2 cellular contexts compared by ENCODE assay signal in the genomic region with DNA sequence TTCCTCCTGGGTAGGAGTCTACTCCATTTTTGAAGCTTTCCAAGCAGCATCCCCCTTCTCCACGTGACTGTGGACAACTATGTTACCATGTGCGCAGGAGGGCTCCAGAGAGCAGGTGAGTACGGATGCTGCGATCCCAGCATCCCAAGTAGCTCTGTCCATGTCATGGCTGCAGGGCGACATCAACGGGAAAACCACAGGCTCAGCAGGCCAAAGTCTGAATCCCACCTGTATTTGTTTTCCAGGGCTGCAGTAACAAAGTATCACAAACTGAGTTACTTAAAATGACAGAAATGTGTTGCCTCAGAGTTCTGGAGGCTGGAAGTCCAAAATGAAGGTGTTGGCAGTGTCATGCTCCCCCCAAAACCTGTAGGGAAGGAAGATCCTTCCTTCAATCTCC.
TF ChIP-seq lines count a peak whose summit lies in the region.

No MANE protein-coding gene starts in this region.

TF ChIP-seq in HepG2, 621 proteins besides CTCF, POLR2A, EP300 and RAD21 (continues in another document):
- 0 out of 2 replicates have a peak, but pooled peaks have one; percentile 28 for TF ChIP-seq CBX5 (CRISPR knock-in tag; IDR thresholded peaks at IDR 0.05; ENCODE audit: borderline replicate concordance)
- no peak for TF ChIP-seq FOXO1 (CRISPR knock-in tag; IDR thresholded peaks at IDR 0.05)
- TF ChIP-seq HNF4G (IDR thresholded peaks at IDR 0.05; ENCODE audit: borderline replicate concordance, low read depth, low read length), result peak; percentile 74
- TF ChIP-seq HNF4G (CRISPR knock-in tag; IDR thresholded peaks at IDR 0.05; ENCODE audit: borderline replicate concordance, low read depth), result no peak
- TF ChIP-seq FOSL2 (CRISPR knock-in tag; IDR thresholded peaks at IDR 0.05), result 0 out of 2 replicates have a peak, but pooled peaks have one; percentile 11
- TF ChIP-seq, protein P1, sequence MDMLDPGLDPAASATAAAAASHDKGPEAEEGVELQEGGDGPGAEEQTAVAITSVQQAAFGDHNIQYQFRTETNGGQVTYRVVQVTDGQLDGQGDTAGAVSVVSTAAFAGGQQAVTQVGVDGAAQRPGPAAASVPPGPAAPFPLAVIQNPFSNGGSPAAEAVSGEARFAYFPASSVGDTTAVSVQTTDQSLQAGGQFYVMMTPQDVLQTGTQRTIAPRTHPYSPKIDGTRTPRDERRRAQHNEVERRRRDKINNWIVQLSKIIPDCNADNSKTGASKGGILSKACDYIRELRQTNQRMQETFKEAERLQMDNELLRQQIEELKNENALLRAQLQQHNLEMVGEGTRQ (IDR thresholded peaks at IDR 0.05; ENCODE audit: low read depth, low read length), result 0 out of 2 replicates have a peak, but pooled peaks have one; percentile 12
- TF ChIP-seq, protein P1 (CRISPR knock-in tag; IDR thresholded peaks at IDR 0.05; ENCODE audit: borderline replicate concordance), result no peak
- TF ChIP-seq BHLHE40 (IDR thresholded peaks at IDR 0.05; ENCODE audit: low read length), result peak; percentile 21; the same call in 1 of the 2 replicates
- TF ChIP-seq SMC3 (IDR thresholded peaks at IDR 0.05; ENCODE audit: low read length), result 0 out of 2 replicates have a peak, but pooled peaks have one; percentile 6
- no peak for TF ChIP-seq NFIB (CRISPR knock-in tag; IDR thresholded peaks at IDR 0.05; ENCODE audit: borderline replicate concordance)
- TF ChIP-seq SALL1 (CRISPR knock-in tag; IDR thresholded peaks at IDR 0.05), result peak; percentile 31; the same call in 1 of the 2 replicates
- TF ChIP-seq, protein P2, sequence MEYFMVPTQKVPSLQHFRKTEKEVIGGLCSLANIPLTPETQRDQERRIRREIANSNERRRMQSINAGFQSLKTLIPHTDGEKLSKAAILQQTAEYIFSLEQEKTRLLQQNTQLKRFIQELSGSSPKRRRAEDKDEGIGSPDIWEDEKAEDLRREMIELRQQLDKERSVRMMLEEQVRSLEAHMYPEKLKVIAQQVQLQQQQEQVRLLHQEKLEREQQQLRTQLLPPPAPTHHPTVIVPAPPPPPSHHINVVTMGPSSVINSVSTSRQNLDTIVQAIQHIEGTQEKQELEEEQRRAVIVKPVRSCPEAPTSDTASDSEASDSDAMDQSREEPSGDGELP (IDR thresholded peaks at IDR 0.05; ENCODE audit: borderline replicate concordance, low read depth), result peak; percentile 78
- 0 out of 2 replicates have a peak, but pooled peaks have one; percentile 17 for TF ChIP-seq ZNF143 (CRISPR knock-in tag; IDR thresholded peaks at IDR 0.05)
- TF ChIP-seq YY1 (IDR thresholded peaks at IDR 0.05; ENCODE audit: insufficient read depth, insufficient replicate concordance, low read depth, low read length), result peak; percentile 15
- TF ChIP-seq, protein P3, sequence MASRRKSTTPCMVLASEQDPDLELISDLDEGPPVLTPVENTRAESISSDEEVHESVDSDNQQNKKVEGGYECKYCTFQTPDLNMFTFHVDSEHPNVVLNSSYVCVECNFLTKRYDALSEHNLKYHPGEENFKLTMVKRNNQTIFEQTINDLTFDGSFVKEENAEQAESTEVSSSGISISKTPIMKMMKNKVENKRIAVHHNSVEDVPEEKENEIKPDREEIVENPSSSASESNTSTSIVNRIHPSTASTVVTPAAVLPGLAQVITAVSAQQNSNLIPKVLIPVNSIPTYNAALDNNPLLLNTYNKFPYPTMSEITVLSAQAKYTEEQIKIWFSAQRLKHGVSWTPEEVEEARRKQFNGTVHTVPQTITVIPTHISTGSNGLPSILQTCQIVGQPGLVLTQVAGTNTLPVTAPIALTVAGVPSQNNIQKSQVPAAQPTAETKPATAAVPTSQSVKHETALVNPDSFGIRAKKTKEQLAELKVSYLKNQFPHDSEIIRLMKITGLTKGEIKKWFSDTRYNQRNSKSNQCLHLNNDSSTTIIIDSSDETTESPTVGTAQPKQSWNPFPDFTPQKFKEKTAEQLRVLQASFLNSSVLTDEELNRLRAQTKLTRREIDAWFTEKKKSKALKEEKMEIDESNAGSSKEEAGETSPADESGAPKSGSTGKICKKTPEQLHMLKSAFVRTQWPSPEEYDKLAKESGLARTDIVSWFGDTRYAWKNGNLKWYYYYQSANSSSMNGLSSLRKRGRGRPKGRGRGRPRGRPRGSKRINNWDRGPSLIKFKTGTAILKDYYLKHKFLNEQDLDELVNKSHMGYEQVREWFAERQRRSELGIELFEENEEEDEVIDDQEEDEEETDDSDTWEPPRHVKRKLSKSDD (CRISPR knock-in tag; IDR thresholded peaks at IDR 0.05; ENCODE audit: low read depth), result no peak
- no peak for TF ChIP-seq MLLT10 (CRISPR knock-in tag; IDR thresholded peaks at IDR 0.05)
- peak; percentile 32 for TF ChIP-seq TEAD3 (CRISPR knock-in tag; optimal IDR thresholded peaks at IDR 0.05; ENCODE audit: borderline replicate concordance)
- peak; percentile 75 for TF ChIP-seq HNF4A (CRISPR knock-in tag; IDR thresholded peaks at IDR 0.05)
- TF ChIP-seq, protein P4, sequence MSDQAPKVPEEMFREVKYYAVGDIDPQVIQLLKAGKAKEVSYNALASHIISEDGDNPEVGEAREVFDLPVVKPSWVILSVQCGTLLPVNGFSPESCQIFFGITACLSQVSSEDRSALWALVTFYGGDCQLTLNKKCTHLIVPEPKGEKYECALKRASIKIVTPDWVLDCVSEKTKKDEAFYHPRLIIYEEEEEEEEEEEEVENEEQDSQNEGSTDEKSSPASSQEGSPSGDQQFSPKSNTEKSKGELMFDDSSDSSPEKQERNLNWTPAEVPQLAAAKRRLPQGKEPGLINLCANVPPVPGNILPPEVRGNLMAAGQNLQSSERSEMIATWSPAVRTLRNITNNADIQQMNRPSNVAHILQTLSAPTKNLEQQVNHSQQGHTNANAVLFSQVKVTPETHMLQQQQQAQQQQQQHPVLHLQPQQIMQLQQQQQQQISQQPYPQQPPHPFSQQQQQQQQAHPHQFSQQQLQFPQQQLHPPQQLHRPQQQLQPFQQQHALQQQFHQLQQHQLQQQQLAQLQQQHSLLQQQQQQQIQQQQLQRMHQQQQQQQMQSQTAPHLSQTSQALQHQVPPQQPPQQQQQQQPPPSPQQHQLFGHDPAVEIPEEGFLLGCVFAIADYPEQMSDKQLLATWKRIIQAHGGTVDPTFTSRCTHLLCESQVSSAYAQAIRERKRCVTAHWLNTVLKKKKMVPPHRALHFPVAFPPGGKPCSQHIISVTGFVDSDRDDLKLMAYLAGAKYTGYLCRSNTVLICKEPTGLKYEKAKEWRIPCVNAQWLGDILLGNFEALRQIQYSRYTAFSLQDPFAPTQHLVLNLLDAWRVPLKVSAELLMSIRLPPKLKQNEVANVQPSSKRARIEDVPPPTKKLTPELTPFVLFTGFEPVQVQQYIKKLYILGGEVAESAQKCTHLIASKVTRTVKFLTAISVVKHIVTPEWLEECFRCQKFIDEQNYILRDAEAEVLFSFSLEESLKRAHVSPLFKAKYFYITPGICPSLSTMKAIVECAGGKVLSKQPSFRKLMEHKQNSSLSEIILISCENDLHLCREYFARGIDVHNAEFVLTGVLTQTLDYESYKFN (CRISPR knock-in tag; conservative IDR thresholded peaks at IDR 0.05), result peak; percentile 24; the same call in 1 of the 2 replicates
- peak; percentile 35 for TF ChIP-seq STAG1 (CRISPR knock-in tag; IDR thresholded peaks at IDR 0.05)

TF ChIP-seq in WTC11, 78 proteins besides CTCF, POLR2A, EP300 and RAD21:
- TF ChIP-seq, protein P5, sequence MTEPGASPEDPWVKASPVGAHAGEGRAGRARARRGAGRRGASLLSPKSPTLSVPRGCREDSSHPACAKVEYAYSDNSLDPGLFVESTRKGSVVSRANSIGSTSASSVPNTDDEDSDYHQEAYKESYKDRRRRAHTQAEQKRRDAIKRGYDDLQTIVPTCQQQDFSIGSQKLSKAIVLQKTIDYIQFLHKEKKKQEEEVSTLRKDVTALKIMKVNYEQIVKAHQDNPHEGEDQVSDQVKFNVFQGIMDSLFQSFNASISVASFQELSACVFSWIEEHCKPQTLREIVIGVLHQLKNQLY (CRISPR knock-in tag; IDR thresholded peaks at IDR 0.05), result no peak
- TF ChIP-seq, protein P6, sequence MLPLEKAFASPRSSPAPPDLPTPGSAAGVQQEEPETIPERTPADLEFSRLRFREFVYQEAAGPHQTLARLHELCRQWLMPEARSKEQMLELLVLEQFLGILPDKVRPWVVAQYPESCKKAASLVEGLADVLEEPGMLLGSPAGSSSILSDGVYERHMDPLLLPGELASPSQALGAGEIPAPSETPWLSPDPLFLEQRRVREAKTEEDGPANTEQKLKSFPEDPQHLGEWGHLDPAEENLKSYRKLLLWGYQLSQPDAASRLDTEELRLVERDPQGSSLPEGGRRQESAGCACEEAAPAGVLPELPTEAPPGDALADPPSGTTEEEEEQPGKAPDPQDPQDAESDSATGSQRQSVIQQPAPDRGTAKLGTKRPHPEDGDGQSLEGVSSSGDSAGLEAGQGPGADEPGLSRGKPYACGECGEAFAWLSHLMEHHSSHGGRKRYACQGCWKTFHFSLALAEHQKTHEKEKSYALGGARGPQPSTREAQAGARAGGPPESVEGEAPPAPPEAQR (CRISPR knock-in tag; IDR thresholded peaks at IDR 0.05), result no peak
- TF ChIP-seq GRHL2 (CRISPR knock-in tag; IDR thresholded peaks at IDR 0.05; ENCODE audit: insufficient replicate concordance, severe bottlenecking) (no peak), KAT7 (CRISPR knock-in tag; IDR thresholded peaks at IDR 0.05; ENCODE audit: borderline replicate concordance) (no peak), FOXP1 (CRISPR knock-in tag; IDR thresholded peaks at IDR 0.05; ENCODE audit: borderline replicate concordance) (no peak), NR2C2 (CRISPR knock-in tag; IDR thresholded peaks at IDR 0.05) (no peak), ZNF138 (CRISPR knock-in tag; conservative IDR thresholded peaks at IDR 0.05) (no peak), MYBL2 (CRISPR knock-in tag; IDR thresholded peaks at IDR 0.05) (no peak), ZNF423 (CRISPR knock-in tag; IDR thresholded peaks at IDR 0.05) (no peak), ZNF232 (CRISPR knock-in tag; IDR thresholded peaks at IDR 0.05) (no peak), ZBTB21 (CRISPR knock-in tag; IDR thresholded peaks at IDR 0.05; ENCODE audit: borderline replicate concordance) (no peak)
- TF ChIP-seq, protein P7, sequence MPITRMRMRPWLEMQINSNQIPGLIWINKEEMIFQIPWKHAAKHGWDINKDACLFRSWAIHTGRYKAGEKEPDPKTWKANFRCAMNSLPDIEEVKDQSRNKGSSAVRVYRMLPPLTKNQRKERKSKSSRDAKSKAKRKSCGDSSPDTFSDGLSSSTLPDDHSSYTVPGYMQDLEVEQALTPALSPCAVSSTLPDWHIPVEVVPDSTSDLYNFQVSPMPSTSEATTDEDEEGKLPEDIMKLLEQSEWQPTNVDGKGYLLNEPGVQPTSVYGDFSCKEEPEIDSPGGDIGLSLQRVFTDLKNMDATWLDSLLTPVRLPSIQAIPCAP (CRISPR knock-in tag; IDR thresholded peaks at IDR 0.05), result no peak
- TF ChIP-seq, protein P8, sequence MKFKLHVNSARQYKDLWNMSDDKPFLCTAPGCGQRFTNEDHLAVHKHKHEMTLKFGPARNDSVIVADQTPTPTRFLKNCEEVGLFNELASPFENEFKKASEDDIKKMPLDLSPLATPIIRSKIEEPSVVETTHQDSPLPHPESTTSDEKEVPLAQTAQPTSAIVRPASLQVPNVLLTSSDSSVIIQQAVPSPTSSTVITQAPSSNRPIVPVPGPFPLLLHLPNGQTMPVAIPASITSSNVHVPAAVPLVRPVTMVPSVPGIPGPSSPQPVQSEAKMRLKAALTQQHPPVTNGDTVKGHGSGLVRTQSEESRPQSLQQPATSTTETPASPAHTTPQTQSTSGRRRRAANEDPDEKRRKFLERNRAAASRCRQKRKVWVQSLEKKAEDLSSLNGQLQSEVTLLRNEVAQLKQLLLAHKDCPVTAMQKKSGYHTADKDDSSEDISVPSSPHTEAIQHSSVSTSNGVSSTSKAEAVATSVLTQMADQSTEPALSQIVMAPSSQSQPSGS (CRISPR knock-in tag; IDR thresholded peaks at IDR 0.05; ENCODE audit: borderline replicate concordance, low read depth), result no peak
- TF ChIP-seq, protein P9, sequence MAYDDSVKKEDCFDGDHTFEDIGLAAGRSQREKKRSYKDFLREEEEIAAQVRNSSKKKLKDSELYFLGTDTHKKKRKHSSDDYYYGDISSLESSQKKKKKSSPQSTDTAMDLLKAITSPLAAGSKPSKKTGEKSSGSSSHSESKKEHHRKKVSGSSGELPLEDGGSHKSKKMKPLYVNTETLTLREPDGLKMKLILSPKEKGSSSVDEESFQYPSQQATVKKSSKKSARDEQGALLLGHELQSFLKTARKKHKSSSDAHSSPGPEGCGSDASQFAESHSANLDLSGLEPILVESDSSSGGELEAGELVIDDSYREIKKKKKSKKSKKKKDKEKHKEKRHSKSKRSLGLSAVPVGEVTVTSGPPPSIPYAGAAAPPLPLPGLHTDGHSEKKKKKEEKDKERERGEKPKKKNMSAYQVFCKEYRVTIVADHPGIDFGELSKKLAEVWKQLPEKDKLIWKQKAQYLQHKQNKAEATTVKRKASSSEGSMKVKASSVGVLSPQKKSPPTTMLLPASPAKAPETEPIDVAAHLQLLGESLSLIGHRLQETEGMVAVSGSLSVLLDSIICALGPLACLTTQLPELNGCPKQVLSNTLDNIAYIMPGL (CRISPR knock-in tag; IDR thresholded peaks at IDR 0.05), result no peak
- TF ChIP-seq, protein P10, sequence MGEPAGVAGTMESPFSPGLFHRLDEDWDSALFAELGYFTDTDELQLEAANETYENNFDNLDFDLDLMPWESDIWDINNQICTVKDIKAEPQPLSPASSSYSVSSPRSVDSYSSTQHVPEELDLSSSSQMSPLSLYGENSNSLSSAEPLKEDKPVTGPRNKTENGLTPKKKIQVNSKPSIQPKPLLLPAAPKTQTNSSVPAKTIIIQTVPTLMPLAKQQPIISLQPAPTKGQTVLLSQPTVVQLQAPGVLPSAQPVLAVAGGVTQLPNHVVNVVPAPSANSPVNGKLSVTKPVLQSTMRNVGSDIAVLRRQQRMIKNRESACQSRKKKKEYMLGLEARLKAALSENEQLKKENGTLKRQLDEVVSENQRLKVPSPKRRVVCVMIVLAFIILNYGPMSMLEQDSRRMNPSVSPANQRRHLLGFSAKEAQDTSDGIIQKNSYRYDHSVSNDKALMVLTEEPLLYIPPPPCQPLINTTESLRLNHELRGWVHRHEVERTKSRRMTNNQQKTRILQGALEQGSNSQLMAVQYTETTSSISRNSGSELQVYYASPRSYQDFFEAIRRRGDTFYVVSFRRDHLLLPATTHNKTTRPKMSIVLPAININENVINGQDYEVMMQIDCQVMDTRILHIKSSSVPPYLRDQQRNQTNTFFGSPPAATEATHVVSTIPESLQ (CRISPR knock-in tag; IDR thresholded peaks at IDR 0.05), result no peak
- TF ChIP-seq, protein P11, sequence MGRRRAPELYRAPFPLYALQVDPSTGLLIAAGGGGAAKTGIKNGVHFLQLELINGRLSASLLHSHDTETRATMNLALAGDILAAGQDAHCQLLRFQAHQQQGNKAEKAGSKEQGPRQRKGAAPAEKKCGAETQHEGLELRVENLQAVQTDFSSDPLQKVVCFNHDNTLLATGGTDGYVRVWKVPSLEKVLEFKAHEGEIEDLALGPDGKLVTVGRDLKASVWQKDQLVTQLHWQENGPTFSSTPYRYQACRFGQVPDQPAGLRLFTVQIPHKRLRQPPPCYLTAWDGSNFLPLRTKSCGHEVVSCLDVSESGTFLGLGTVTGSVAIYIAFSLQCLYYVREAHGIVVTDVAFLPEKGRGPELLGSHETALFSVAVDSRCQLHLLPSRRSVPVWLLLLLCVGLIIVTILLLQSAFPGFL (CRISPR knock-in tag; IDR thresholded peaks at IDR 0.05; ENCODE audit: borderline replicate concordance), result no peak
